8 cellular contexts compared by ENCODE assay signal in the genomic region with DNA sequence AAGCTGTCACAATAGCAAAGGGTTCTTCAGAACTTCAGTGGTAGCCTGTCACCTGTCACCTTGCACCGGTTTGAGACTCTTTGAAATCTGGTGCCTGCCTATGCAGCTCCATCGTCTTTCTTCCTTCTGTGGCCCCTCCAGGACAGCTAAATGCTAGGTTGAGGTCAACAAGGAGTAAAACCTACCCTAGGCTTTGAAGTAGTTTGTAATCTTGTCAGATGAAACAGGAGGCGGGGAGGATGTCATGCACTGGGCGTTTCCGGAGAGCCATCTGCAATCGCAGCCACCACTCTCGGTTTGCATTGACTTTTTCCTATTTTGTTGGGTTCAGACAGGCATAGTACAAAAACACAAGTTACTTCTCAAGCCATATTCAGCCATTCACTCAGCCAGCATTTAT.
DNase-seq lines count a peak whose midpoint lies in the region; ATAC-seq and TF ChIP-seq lines count a peak whose summit lies in the region.

No MANE protein-coding gene starts in this region.

- no peak for TF ChIP-seq CTCF in SU-DHL-6 (IDR thresholded peaks at IDR 0.05; ENCODE audit: insufficient read depth, low read length, poor library complexity, severe bottlenecking)

- H3K4me3 Mint-ChIP-seq in activated T-cell treated with anti-CD3 and anti-CD28 coated beads, Interleukin-2, amount 50 U/mL, for 72 hours: peak overlapping the region; percentile 66 to 71

- H4K91ac ChIP-seq in trophoblast cell (ENCODE audit: low read depth, low read length): peak overlapping the region; percentile 58

- peak; percentile 12 to 37 for ATAC-seq in activated T-cell treated with anti-CD3 and anti-CD28 coated beads, Interleukin-2, amount 50 U/mL, for 72 hours (replicated peaks in 1 of 2)
- peak; percentile 39 for ATAC-seq in HG02678 (IDR thresholded peaks at IDR 0.05; ENCODE audit: unreplicated experiment)

- H3K27ac Mint-ChIP-seq in activated T-cell treated with anti-CD3 and anti-CD28 coated beads, Interleukin-2, amount 50 U/mL, for 72 hours: no peak overlapping the region

- H3K27me3 ChIP-seq in SU-DHL-6 (ENCODE audit: low read length) (no peaks in the 10 kb centered on the region), trophoblast cell (ENCODE audit: insufficient read depth, low read length) (no peaks in the 10 kb centered on the region)

- WGBS in trophoblast cell (ENCODE audit: extremely low coverage, insufficient coverage, insufficient read length): no CpG with 5 or more reads among the region's 7 CpGs

- no peak overlapping the region for H3K23ac ChIP-seq in trophoblast cell (ENCODE audit: low read length)

- DNase-seq in activated T-cell treated with anti-CD3 and anti-CD28 coated beads, Interleukin-2, amount 50 U/mL, for 72 hours: peak in 1 of 2 donors; percentile 12
- DNase-seq in activated T-cell treated with anti-CD3 and anti-CD28 coated beads, Interleukin-2, amount 50 U/mL, for 1 hour: no peak
- no peak for DNase-seq in trophoblast cell
- DNase-seq in NCI-H2227 treated with DMSO at 0.1 percent for 48 hours (lab: John Stamatoyannopoulos, UW): no peak
- no peak for DNase-seq in retina
- DNase-seq in COLO829 (ENCODE audit: low spot score): no peak

- peaks cover 8 to 9% of the 10 kb centered on the region in 2 donors for H3K36me3 Mint-ChIP-seq in activated T-cell treated with anti-CD3 and anti-CD28 coated beads, Interleukin-2, amount 50 U/mL, for 72 hours (ENCODE audit: insufficient read depth in 2 of 2)

- H3K4me3 ChIP-seq in SU-DHL-6 (ENCODE audit: insufficient read depth, low read length, poor library complexity, severe bottlenecking) (peak overlapping the region; percentile 15), trophoblast cell (ENCODE audit: low read depth, low read length) (no peak overlapping the region)

- peaks cover 20% of the 10 kb centered on the region for H3K27me3 Mint-ChIP-seq in activated T-cell treated with anti-CD3 and anti-CD28 coated beads, Interleukin-2, amount 50 U/mL, for 72 hours (ENCODE audit: low read depth)

- no peak overlapping the region for H2BK120ac ChIP-seq in trophoblast cell (ENCODE audit: insufficient read depth, low read length, poor library complexity)

- no peak overlapping the region for H3K18ac ChIP-seq in trophoblast cell (ENCODE audit: low read length)

- H4K12ac ChIP-seq in trophoblast cell (ENCODE audit: low read depth, low read length): no peak overlapping the region

- peak overlapping the region; percentile 60 for H3K4me2 ChIP-seq in SU-DHL-6 (ENCODE audit: low read depth, low read length, poor library complexity, severe bottlenecking)
- H3K4me2 ChIP-seq in trophoblast cell (ENCODE audit: low read length): no peak overlapping the region

- H2AFZ ChIP-seq in SU-DHL-6 (ENCODE audit: low read depth, low read length, severe bottlenecking) (peak overlapping the region; percentile 45), trophoblast cell (ENCODE audit: insufficient read depth, low read length, poor library complexity) (no peak overlapping the region)

- H3K36me3 ChIP-seq in SU-DHL-6 (ENCODE audit: low read length) (peaks cover 12% of the 10 kb centered on the region; the same call in 1 of the 2 replicates), trophoblast cell (ENCODE audit: control insufficient read depth in 1 of 2, insufficient read depth in 2 of 2, low read length in 2 of 2) (peaks cover 0 to 1% of the 10 kb centered on the region in 2 experiments)

- H3K9ac ChIP-seq in SU-DHL-6 (ENCODE audit: low read length) (peak overlapping the region; percentile 58), trophoblast cell (ENCODE audit: low read length) (no peak overlapping the region)

- H3K9me3 ChIP-seq in SU-DHL-6 (ENCODE audit: insufficient read depth, low read length) (peaks cover 15% of the 10 kb centered on the region; the same call in 1 of the 2 replicates), trophoblast cell (ENCODE audit: insufficient read depth, low read depth, low read length) (peaks cover 17% of the 10 kb centered on the region)

- H3K4ac ChIP-seq in trophoblast cell (ENCODE audit: low read depth, low read length): no peak overlapping the region

- H2AK5ac ChIP-seq in trophoblast cell (ENCODE audit: low read length): peak overlapping the region; percentile 19

- H3K4me1 ChIP-seq in trophoblast cell (ENCODE audit: control insufficient read depth in 1 of 2, insufficient read depth in 2 of 2, low read length in 2 of 2): peaks cover 9 to 13% of the 10 kb centered on the region in 2 experiments

- H2BK12ac ChIP-seq in trophoblast cell (ENCODE audit: low read length): peak overlapping the region; percentile 52

- no peaks in the 10 kb centered on the region for H4K20me1 ChIP-seq in SU-DHL-6 (ENCODE audit: low read depth, low read length)

- H3K27ac ChIP-seq in SU-DHL-6 (ENCODE audit: low read depth, low read length) (peak overlapping the region; percentile 90), trophoblast cell (ENCODE audit: low read depth, low read length) (peak overlapping the region; percentile 65)

- peak overlapping the region; percentile 8 for H3K14ac ChIP-seq in trophoblast cell (ENCODE audit: low read length)

- no peaks in the 10 kb centered on the region for H3K79me2 ChIP-seq in SU-DHL-6 (ENCODE audit: insufficient read depth, low read length)
- H3K79me2 ChIP-seq in trophoblast cell (ENCODE audit: control insufficient read depth, insufficient read depth, low read length, poor library complexity): no peaks in the 10 kb centered on the region

- H3K9me3 Mint-ChIP-seq in activated T-cell treated with anti-CD3 and anti-CD28 coated beads, Interleukin-2, amount 50 U/mL, for 72 hours: peaks cover 2 to 6% of the 10 kb centered on the region in 2 donors

- peaks cover 10% of the 10 kb centered on the region for H3F3A ChIP-seq in SU-DHL-6 (ENCODE audit: insufficient read depth)

- H4K8ac ChIP-seq in trophoblast cell (ENCODE audit: low read depth, low read length): no peak overlapping the region

- no peak overlapping the region for H2BK5ac ChIP-seq in trophoblast cell (ENCODE audit: low read depth, low read length, poor library complexity)

- H3K79me1 ChIP-seq in trophoblast cell (ENCODE audit: low read length): peaks cover 4% of the 10 kb centered on the region

- H3K4me1 Mint-ChIP-seq in activated T-cell treated with anti-CD3 and anti-CD28 coated beads, Interleukin-2, amount 50 U/mL, for 72 hours (ENCODE audit: low read depth): peaks cover 49% of the 10 kb centered on the region

- no peaks in the 10 kb centered on the region for H3K9me2 ChIP-seq in SU-DHL-6 (replicated peaks; ENCODE audit: insufficient read depth, low read length)
